ENCODE assay signal across 1 cellular context in the genomic region with DNA sequence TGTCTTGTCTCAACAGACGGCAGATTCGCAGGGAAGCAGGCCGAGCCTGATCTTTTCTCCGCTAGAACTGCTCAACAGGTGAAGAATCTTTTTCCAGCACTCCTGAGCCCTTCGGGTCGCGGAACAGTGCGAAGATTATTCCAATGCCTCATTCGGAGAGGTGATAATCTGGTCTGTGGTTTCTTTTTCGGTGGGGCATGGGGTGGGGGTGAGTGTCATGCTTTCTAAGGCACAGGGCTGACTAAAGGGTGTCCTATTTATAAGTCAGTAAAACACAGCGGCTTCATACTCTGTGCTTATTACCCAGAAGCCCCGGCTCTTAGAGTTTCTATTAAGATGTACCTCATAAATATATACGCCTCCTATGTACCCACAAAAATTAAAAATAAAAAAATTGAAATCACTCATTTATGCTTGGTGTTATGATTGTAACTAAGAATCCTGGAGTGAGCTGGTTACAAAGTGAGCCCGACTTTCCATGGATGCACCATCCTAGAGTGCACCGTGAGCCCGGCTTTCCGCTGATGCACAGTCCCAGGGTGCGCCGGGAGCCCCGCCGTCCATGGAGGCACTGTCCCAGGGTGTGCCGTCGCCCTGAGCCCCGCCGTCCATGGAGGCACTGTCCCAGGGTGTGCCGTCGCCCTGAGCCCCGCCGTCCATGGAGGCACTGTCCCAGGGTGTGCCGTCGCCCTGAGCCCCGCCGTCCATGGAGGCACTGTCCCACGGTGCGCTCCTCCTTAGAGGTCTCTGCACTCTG.
TF ChIP-seq lines count a peak whose summit lies in the region.

No MANE protein-coding gene starts in this region.

TF ChIP-seq in HEK293, 187 proteins besides CTCF, POLR2A, EP300 and RAD21 (continued from another document):
- TF ChIP-seq, protein P1, sequence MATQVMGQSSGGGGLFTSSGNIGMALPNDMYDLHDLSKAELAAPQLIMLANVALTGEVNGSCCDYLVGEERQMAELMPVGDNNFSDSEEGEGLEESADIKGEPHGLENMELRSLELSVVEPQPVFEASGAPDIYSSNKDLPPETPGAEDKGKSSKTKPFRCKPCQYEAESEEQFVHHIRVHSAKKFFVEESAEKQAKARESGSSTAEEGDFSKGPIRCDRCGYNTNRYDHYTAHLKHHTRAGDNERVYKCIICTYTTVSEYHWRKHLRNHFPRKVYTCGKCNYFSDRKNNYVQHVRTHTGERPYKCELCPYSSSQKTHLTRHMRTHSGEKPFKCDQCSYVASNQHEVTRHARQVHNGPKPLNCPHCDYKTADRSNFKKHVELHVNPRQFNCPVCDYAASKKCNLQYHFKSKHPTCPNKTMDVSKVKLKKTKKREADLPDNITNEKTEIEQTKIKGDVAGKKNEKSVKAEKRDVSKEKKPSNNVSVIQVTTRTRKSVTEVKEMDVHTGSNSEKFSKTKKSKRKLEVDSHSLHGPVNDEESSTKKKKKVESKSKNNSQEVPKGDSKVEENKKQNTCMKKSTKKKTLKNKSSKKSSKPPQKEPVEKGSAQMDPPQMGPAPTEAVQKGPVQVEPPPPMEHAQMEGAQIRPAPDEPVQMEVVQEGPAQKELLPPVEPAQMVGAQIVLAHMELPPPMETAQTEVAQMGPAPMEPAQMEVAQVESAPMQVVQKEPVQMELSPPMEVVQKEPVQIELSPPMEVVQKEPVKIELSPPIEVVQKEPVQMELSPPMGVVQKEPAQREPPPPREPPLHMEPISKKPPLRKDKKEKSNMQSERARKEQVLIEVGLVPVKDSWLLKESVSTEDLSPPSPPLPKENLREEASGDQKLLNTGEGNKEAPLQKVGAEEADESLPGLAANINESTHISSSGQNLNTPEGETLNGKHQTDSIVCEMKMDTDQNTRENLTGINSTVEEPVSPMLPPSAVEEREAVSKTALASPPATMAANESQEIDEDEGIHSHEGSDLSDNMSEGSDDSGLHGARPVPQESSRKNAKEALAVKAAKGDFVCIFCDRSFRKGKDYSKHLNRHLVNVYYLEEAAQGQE (tag by site-specific recombination; IDR thresholded peaks at IDR 0.05): no peak
- TF ChIP-seq SCRT2 (tag by site-specific recombination; IDR thresholded peaks at IDR 0.05): peak; percentile 21; the same call in 1 of the 2 replicates
- no peak for TF ChIP-seq ZBTB8A (tag by site-specific recombination; IDR thresholded peaks at IDR 0.05)
